ENCODE assay signal across 14 cellular contexts in genomic region chr9:18478517-18479361, GRCh38.
A peak's percentile ranks its signal among the peaks of the same experiment; 100 is the strongest.
DNase-seq lines count a peak whose midpoint lies in the region; ATAC-seq, FAIRE-seq and TF ChIP-seq lines count a peak whose summit lies in the region.
"Had no signal": no experiment of that assay in that cellular context is flagged by ENCODE, and none has a peak within 500 bp of the region (broad histone marks: within the 10 kb centered on the region; RNA-seq: fewer than 3 reads in every experiment).

No MANE protein-coding gene starts in this region.

- peak; percentile 89 for FAIRE-seq in RCC 7860 (lab: Jason Lieb, UNC)
- FAIRE-seq: frontal cortex had no signal

- peak overlapping the region; percentile 78 for H3K4me3 ChIP-seq in AG10803 (ENCODE audit: low read length)
- H3K4me3 ChIP-seq: colonic mucosa, PC-9 had no signal

- peak; percentile 98 for DNase-seq in AG10803 (ENCODE audit: low read depth)
- DNase-seq in RCC 7860 (ENCODE audit: low spot score) = peak; percentile 87
- peak; percentile 95 for DNase-seq in fibroblast of peridontal ligament (ENCODE audit: extremely low read depth)
- peak; percentile 80 for DNase-seq in pons (ENCODE audit: low spot score)
- DNase-seq in ACHN = no peak
- DNase-seq in activated CD8-positive, alpha-beta memory T cell treated with anti-CD3 and anti-CD28 coated beads, Interleukin-2, amount 50 U/mL, for 48 hours = no peak
- DNase-seq in stimulated activated naive CD8-positive, alpha-beta T cell treated with anti-CD3 and anti-CD28 coated beads, Interleukin-15, Interleukin-2, amounts not matched to agents 100 U/mL and 50 U/mL, for 24 hours = no peak
- DNase-seq: activated gamma-delta T cell, colonic mucosa, NCI-H2227 treated with DMSO at 0.1 percent for 48 hours, PC-9 had no signal

- ATAC-seq in GM21526 (IDR thresholded peaks at IDR 0.05; ENCODE audit: low FRiP score, unreplicated experiment) = no peak
- no peak for ATAC-seq in stimulated activated naive CD8-positive, alpha-beta T cell treated with anti-CD3 and anti-CD28 coated beads, Interleukin-15, Interleukin-2, amounts not matched to agents 100 U/mL and 50 U/mL, for 24 hours
- ATAC-seq: natural killer cell treated with Interleukin-12 subunit alpha and Interleukin-12 subunit beta and Interleukin-15 and Interleukin-18, amount 100 ng/mL, for 72 hours had no signal

- no peak for TF ChIP-seq CTCF in AG10803 (conservative IDR thresholded peaks at IDR 0.05; ENCODE audit: low read length)

- in situ Hi-C loops in ACHN (cut with HindIII; ENCODE audit: low pct_ligation_motif_present, low pct_unique_long_range_greater_than_20kb, low sequenced_read_pairs) = no loop called here

Comparison
In these comparisons a context has a peak if more than half of its experiments do, and no peak if none do; other contexts are left out.
1. DNase-seq: peak in AG10803 (single experiment), RCC 7860 (single experiment), fibroblast of peridontal ligament (single experiment) and pons (single experiment); none in ACHN (single experiment), activated CD8-positive, alpha-beta memory T cell treated with anti-CD3 and anti-CD28 coated beads, Interleukin-2, amount 50 U/mL, for 48 hours (single experiment) and stimulated activated naive CD8-positive, alpha-beta T cell treated with anti-CD3 and anti-CD28 coated beads, Interleukin-15, Interleukin-2, amounts not matched to agents 100 U/mL and 50 U/mL, for 24 hours (single experiment).